ENCODE assay signal across 3 cellular contexts in the genomic region with DNA sequence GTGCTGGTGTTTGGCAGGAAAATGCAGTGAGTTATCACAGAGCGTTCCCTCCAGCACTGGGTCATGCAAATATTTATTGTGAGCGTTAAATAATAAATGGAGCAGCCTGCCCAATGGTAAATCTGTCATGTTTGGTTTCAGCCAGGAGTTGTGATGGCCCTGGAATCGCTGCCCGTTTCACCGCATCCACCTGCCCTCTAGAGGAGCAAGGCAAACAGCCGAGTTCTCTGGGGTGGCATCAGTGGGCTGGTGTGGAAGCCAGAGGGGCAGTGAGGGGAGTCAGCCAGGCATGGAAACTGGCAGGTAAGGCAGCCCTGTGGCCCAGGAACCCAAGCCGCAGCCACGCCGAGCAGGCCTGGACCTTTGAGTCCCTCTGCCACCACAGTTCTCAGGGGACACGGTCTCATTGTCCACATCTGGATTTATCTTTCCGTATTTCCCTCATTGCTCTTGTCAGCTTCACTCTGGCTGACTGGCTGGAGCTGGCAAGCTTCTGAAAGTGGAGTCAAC. TPM values are rescaled to one million over a fixed set of nuclear protein-coding genes. Genes with fewer than 3 reads are reported as not detected.
"Had no signal": no experiment of that assay in that cellular context is flagged by ENCODE, and none has a peak within 500 bp of the region (broad histone marks: within the 10 kb centered on the region; RNA-seq: fewer than 3 reads in every experiment).

No MANE protein-coding gene starts in this region.

RNA-seq across cellular contexts. Expression of a gene that starts 37.1 kb away (rescaled TPM):
- total RNA-seq: H4, HT1080, IMR-90 had no signal
